1 cellular context compared by ENCODE assay signal in the genomic region with DNA sequence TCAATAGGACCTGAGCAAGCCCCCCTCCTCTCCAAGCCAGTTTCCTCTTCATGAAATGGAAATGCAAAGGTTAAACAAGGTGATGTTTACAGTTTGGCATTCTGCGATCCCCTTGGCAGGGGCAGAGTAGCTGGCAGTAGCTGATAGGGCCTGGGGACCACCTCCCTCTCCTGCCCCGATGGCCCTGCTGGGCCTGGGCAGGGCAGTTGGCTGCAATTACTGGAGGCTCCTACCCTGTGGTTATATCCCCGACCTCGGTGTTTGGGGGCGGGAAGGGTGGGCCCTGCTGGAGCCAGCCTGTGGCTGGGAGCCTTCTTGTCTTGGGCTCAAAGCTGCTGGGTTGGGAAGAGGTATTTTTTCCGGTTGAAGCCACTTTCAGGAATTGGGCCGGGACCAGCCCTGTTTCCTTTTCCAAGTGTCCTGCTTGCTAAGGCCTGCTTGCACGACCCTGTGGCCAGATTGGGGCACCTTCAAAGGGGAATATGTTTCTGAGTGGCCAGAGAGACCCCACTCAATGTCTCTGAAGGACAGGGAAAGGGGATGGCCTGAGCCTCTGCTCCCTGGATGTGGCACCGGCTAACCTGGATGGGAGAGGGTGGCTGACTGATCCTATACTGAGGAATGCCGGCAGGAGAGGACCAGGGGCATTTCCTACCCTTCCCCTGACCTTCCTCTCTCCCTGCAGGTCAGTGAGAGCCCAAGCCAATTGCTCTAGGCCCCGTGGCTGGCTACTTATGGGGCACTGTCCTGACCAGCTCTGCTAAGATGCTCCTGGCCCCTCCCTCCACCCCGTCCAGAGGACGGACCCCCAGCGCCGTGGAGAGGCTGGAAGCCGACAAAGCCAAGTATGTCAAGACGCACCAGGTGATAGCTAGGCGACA.
TF ChIP-seq lines count a peak whose summit lies in the region.

No MANE protein-coding gene starts in this region.

TF ChIP-seq in H1, 55 proteins besides CTCF, POLR2A, EP300 and RAD21:
- TF ChIP-seq KDM4A (IDR thresholded peaks at IDR 0.05; ENCODE audit: low read depth, low read length, severe bottlenecking): no peak
- no peak for TF ChIP-seq SUZ12 (IDR thresholded peaks at IDR 0.05; ENCODE audit: low read length)
- no peak for TF ChIP-seq GABPA (IDR thresholded peaks at IDR 0.05; ENCODE audit: borderline replicate concordance, insufficient read depth, low read length)
- TF ChIP-seq YY1 (IDR thresholded peaks at IDR 0.05; ENCODE audit: low read depth, low read length): no peak
- TF ChIP-seq POLR2AphosphoS5 (IDR thresholded peaks at IDR 0.05; ENCODE audit: low read depth, low read length): no peak
- TF ChIP-seq HDAC2 (IDR thresholded peaks at IDR 0.05; ENCODE audit: borderline replicate concordance in 1 of 2, low read depth in 2 of 2, low read length in 2 of 2): no peak
- TF ChIP-seq, protein P1, sequence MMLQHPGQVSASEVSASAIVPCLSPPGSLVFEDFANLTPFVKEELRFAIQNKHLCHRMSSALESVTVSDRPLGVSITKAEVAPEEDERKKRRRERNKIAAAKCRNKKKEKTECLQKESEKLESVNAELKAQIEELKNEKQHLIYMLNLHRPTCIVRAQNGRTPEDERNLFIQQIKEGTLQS (IDR thresholded peaks at IDR 0.05; ENCODE audit: insufficient read depth, low read depth, low read length): no peak
- no peak for TF ChIP-seq SP1 (IDR thresholded peaks at IDR 0.05; ENCODE audit: low read depth, low read length)
- TF ChIP-seq CBX5 (IDR thresholded peaks at IDR 0.05; ENCODE audit: low read depth, low read length): no peak
- TF ChIP-seq RFX5 (IDR thresholded peaks at IDR 0.05; ENCODE audit: borderline replicate concordance, low read depth, low read length): no peak
- TF ChIP-seq TCF12 (IDR thresholded peaks at IDR 0.05; ENCODE audit: low read depth, low read length): no peak
- TF ChIP-seq KDM1A (IDR thresholded peaks at IDR 0.05; ENCODE audit: borderline replicate concordance, low read length): no peak
- TF ChIP-seq, protein P2, sequence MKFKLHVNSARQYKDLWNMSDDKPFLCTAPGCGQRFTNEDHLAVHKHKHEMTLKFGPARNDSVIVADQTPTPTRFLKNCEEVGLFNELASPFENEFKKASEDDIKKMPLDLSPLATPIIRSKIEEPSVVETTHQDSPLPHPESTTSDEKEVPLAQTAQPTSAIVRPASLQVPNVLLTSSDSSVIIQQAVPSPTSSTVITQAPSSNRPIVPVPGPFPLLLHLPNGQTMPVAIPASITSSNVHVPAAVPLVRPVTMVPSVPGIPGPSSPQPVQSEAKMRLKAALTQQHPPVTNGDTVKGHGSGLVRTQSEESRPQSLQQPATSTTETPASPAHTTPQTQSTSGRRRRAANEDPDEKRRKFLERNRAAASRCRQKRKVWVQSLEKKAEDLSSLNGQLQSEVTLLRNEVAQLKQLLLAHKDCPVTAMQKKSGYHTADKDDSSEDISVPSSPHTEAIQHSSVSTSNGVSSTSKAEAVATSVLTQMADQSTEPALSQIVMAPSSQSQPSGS (IDR thresholded peaks at IDR 0.05; ENCODE audit: low read length): no peak
- TF ChIP-seq TEAD4 (IDR thresholded peaks at IDR 0.05; ENCODE audit: low read depth, low read length): no peak
- no peak for TF ChIP-seq JUN (IDR thresholded peaks at IDR 0.05; ENCODE audit: low read depth, low read length)
- TF ChIP-seq EGR1 (IDR thresholded peaks at IDR 0.05; ENCODE audit: borderline replicate concordance, low read depth, low read length): no peak
- TF ChIP-seq, protein P3, sequence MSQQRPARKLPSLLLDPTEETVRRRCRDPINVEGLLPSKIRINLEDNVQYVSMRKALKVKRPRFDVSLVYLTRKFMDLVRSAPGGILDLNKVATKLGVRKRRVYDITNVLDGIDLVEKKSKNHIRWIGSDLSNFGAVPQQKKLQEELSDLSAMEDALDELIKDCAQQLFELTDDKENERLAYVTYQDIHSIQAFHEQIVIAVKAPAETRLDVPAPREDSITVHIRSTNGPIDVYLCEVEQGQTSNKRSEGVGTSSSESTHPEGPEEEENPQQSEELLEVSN (IDR thresholded peaks at IDR 0.05): no peak
- TF ChIP-seq TAF7 (optimal IDR thresholded peaks at IDR 0.05; ENCODE audit: borderline replicate concordance, low read depth, low read length): no peak
